ENCODE assay signal across 9 cellular contexts in the genomic region with DNA sequence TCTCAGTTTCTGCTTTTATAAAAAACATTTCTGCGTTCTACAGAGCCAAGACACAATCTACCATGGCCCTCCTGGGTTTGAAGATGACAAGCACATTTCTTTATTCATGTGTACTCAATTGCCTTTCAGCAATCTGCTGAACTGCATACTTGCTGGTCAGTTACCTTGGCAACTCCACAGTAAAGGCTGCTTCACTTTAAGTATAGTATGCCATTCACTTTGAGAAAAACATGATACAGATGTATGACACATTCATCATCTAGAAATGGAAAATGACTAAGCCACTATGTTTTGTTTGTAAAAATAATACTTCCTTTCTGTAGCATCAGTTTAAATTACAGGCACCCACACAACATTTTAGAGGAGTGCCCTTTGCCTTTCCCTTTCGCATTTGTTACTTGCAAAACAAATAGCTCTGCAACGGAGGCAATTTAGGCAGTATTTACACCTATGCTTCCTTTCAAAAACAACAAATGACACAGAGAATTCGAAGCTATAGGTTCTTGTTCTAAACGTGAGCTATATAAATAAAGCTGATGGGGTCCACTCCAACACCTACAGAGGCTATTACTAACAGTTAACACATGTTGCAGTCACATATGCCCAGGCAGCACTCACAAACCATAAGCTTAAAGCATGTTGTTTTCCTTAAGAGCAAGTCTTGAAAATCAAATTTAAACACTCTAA. TPM values are rescaled to one million over a fixed set of nuclear protein-coding genes. Genes with fewer than 3 reads are reported as not detected.
DNase-seq lines count a peak whose midpoint lies in the region; ATAC-seq, FAIRE-seq and TF ChIP-seq lines count a peak whose summit lies in the region.
"Had no signal": no experiment of that assay in that cellular context is flagged by ENCODE, and none has a peak within 500 bp of the region (broad histone marks: within the 10 kb centered on the region; RNA-seq: fewer than 3 reads in every experiment).

No MANE protein-coding gene starts in this region.

- H3K9me2 ChIP-seq in Karpas-422 (replicated peaks; ENCODE audit: insufficient read depth, low read length): no peaks in the 10 kb centered on the region

- H3K4me3 ChIP-seq in Karpas-422 (ENCODE audit: low read length): no peak overlapping the region
- H3K4me3 ChIP-seq in CD8-positive, alpha-beta T cell (ENCODE audit: low read depth, low read length): no peak overlapping the region

- no peaks in the 10 kb centered on the region for H3K4me1 ChIP-seq in Karpas-422 (ENCODE audit: low read length)
- H3K4me1 ChIP-seq in CD8-positive, alpha-beta T cell (ENCODE audit: insufficient read depth, low read length): no peaks in the 10 kb centered on the region

- no peak overlapping the region for H2AFZ ChIP-seq in Karpas-422 (ENCODE audit: low read length)

- H3K4me2 ChIP-seq in Karpas-422 (ENCODE audit: low read depth, low read length, poor library complexity, severe bottlenecking): no peak overlapping the region

- H3K4me1 Mint-ChIP-seq in activated T-helper 1 cell treated with anti-CD3 and anti-CD28 coated beads, Interleukin-12 subunit alpha, Interleukin-12 subunit beta, Interleukin-2, Interleukin-4 antibody, amounts not matched to agents 30 ng/mL and 10 ng/mL and 1 ng/mL, durations not matched to agents 14 hours and 24 hours and 36 hours (ENCODE audit: low read depth): no peaks in the 10 kb centered on the region
- no peaks in the 10 kb centered on the region for H3K4me1 Mint-ChIP-seq in CD8-positive, alpha-beta T cell (ENCODE audit: low read depth)

- H4K20me1 ChIP-seq in Karpas-422 (ENCODE audit: insufficient read depth, low read depth, low read length): no peaks in the 10 kb centered on the region

- no peak overlapping the region for H3K27ac Mint-ChIP-seq in activated T-helper 1 cell treated with anti-CD3 and anti-CD28 coated beads, Interleukin-12 subunit alpha, Interleukin-12 subunit beta, Interleukin-2, Interleukin-4 antibody, amounts not matched to agents 30 ng/mL and 10 ng/mL and 1 ng/mL, durations not matched to agents 14 hours and 24 hours and 36 hours
- no peak overlapping the region for H3K27ac Mint-ChIP-seq in CD8-positive, alpha-beta T cell
- H3K27ac Mint-ChIP-seq: stimulated activated naive B cell treated with anti-CD40 and anti-IgM and Interleukin-4, amounts not matched to agents 10 μg/mL and 1 μg/mL and 100 μg/mL, for 72 hours had no signal

- no peaks in the 10 kb centered on the region for H3K9me3 ChIP-seq in Karpas-422 (ENCODE audit: low read length)
- H3K9me3 ChIP-seq in CD8-positive, alpha-beta T cell (ENCODE audit: low read length): no peaks in the 10 kb centered on the region

- H3K79me2 ChIP-seq in Karpas-422 (ENCODE audit: low read length): no peaks in the 10 kb centered on the region

- H3K27ac ChIP-seq in Karpas-422 (ENCODE audit: low read length): no peak overlapping the region
- no peak overlapping the region for H3K27ac ChIP-seq in CD8-positive, alpha-beta T cell (ENCODE audit: low read depth, low read length)

- no peaks in the 10 kb centered on the region for H3K27me3 ChIP-seq in Karpas-422 (ENCODE audit: low read length)
- H3K27me3 ChIP-seq in CD8-positive, alpha-beta T cell (ENCODE audit: insufficient read depth, low read length): no peaks in the 10 kb centered on the region

- no peaks in the 10 kb centered on the region for H3K36me3 Mint-ChIP-seq in activated T-helper 1 cell treated with anti-CD3 and anti-CD28 coated beads, Interleukin-12 subunit alpha, Interleukin-12 subunit beta, Interleukin-2, Interleukin-4 antibody, amounts not matched to agents 30 ng/mL and 10 ng/mL and 1 ng/mL, durations not matched to agents 14 hours and 24 hours and 36 hours (ENCODE audit: low read depth)
- H3K36me3 Mint-ChIP-seq in CD8-positive, alpha-beta T cell: no peaks in the 10 kb centered on the region

- no peak overlapping the region for H3K4me3 Mint-ChIP-seq in activated T-helper 1 cell treated with anti-CD3 and anti-CD28 coated beads, Interleukin-12 subunit alpha, Interleukin-12 subunit beta, Interleukin-2, Interleukin-4 antibody, amounts not matched to agents 30 ng/mL and 10 ng/mL and 1 ng/mL, durations not matched to agents 14 hours and 24 hours and 36 hours
- no peak overlapping the region for H3K4me3 Mint-ChIP-seq in CD8-positive, alpha-beta T cell
- H3K4me3 Mint-ChIP-seq: stimulated activated naive B cell treated with anti-CD40 and anti-IgM and Interleukin-4, amounts not matched to agents 10 μg/mL and 1 μg/mL and 100 μg/mL, for 72 hours had no signal

- ATAC-seq in HG02759 (IDR thresholded peaks at IDR 0.05; ENCODE audit: unreplicated experiment): peak; percentile 57
- no peak for ATAC-seq in HG03045 (IDR thresholded peaks at IDR 0.05; ENCODE audit: unreplicated experiment)
- ATAC-seq in CD8-positive, alpha-beta T cell: no peak

- intact Hi-C loops in activated T-helper 1 cell treated with anti-CD3 and anti-CD28 coated beads, Interleukin-12 subunit alpha, Interleukin-12 subunit beta, Interleukin-2, Interleukin-4 antibody, amounts not matched to agents 30 ng/mL and 10 ng/mL and 1 ng/mL, durations not matched to agents 14 hours and 24 hours and 36 hours (cut with micrococcal nuclease): loop anchor here (1.0 to 2.0 kb wide), 2 partner anchors 12 to 22 kb away; no protein-coding TSS in a partner anchor
- intact Hi-C loops in CD8-positive, alpha-beta T cell (cut with DNase I, micrococcal nuclease): no loop called here

- no peaks in the 10 kb centered on the region for H3K27me3 Mint-ChIP-seq in activated T-helper 1 cell treated with anti-CD3 and anti-CD28 coated beads, Interleukin-12 subunit alpha, Interleukin-12 subunit beta, Interleukin-2, Interleukin-4 antibody, amounts not matched to agents 30 ng/mL and 10 ng/mL and 1 ng/mL, durations not matched to agents 14 hours and 24 hours and 36 hours (ENCODE audit: insufficient read depth)
- H3K27me3 Mint-ChIP-seq in CD8-positive, alpha-beta T cell (ENCODE audit: low read depth): peaks cover 7% of the 10 kb centered on the region

- no peaks in the 10 kb centered on the region for H3K9me3 Mint-ChIP-seq in activated T-helper 1 cell treated with anti-CD3 and anti-CD28 coated beads, Interleukin-12 subunit alpha, Interleukin-12 subunit beta, Interleukin-2, Interleukin-4 antibody, amounts not matched to agents 30 ng/mL and 10 ng/mL and 1 ng/mL, durations not matched to agents 14 hours and 24 hours and 36 hours
- no peaks in the 10 kb centered on the region for H3K9me3 Mint-ChIP-seq in CD8-positive, alpha-beta T cell
- H3K9me3 Mint-ChIP-seq: stimulated activated naive B cell treated with anti-CD40 and anti-IgM and Interleukin-4, amounts not matched to agents 10 μg/mL and 1 μg/mL and 100 μg/mL, for 72 hours had no signal

- CTCF ChIA-PET in CD8-positive, alpha-beta T cell (lab: Charles Lee): no interaction called here

- POLR2A ChIA-PET in CD8-positive, alpha-beta T cell (lab: Charles Lee): no interaction called here

- DNase-seq in EL: peak; percentile 81
- DNase-seq in RCC 7860 (ENCODE audit: low spot score): peak; percentile 69
- peak; percentile 95 for DNase-seq in iris pigment epithelial cell (ENCODE audit: low read depth)
- no peak for DNase-seq in Karpas-422
- DNase-seq in activated T-helper 1 cell treated with anti-CD3 and anti-CD28 coated beads, Interleukin-12 subunit alpha, Interleukin-12 subunit beta, Interleukin-2, Interleukin-4 antibody, amounts not matched to agents 30 ng/mL and 10 ng/mL and 1 ng/mL, durations not matched to agents 14 hours and 24 hours and 36 hours (ENCODE audit: low spot score): no peak
- DNase-seq in CD8-positive, alpha-beta T cell: no peak
- DNase-seq: stimulated activated naive B cell treated with anti-CD40 and anti-IgM and Interleukin-4, amounts not matched to agents 10 μg/mL and 1 μg/mL and 100 μg/mL, for 72 hours had no signal

- TF ChIP-seq CTCF in CD8-positive, alpha-beta T cell (IDR thresholded peaks at IDR 0.05): no peak

- H3K9ac ChIP-seq in Karpas-422 (ENCODE audit: low read length): no peak overlapping the region

- no peaks in the 10 kb centered on the region for H3K36me3 ChIP-seq in Karpas-422 (ENCODE audit: insufficient read depth, low read length)
- no peaks in the 10 kb centered on the region for H3K36me3 ChIP-seq in CD8-positive, alpha-beta T cell (ENCODE audit: insufficient read depth, low read length)

- peak; percentile 36 for FAIRE-seq in RCC 7860 (lab: Jason Lieb, UNC)

RNA-seq across cellular contexts. Expression of gene SGCE, which starts 23.5 kb away (rescaled TPM):
- 26.4 and 39.8 TPM in 2 replicates for total RNA-seq in Karpas-422 (2014; rRNA removed; shearing (Covaris generic); ENCODE audit: low replicate concordance)
- 0.42 TPM in 1 of 2 replicates, not detected in the other for total RNA-seq in activated T-helper 1 cell treated with anti-CD3 and anti-CD28 coated beads, Interleukin-12 subunit alpha, Interleukin-12 subunit beta, Interleukin-2, Interleukin-4 antibody, amounts not matched to agents 30 ng/mL and 10 ng/mL and 1 ng/mL, durations not matched to agents 14 hours and 24 hours and 36 hours
- under 1 TPM in 1 of 2 experiments, not detected in 1; 0.50 TPM for total RNA-seq in CD8-positive, alpha-beta T cell

Comparison
In these comparisons a context has a peak if more than half of its experiments do, and no peak if none do; other contexts are left out.
1. DNase-seq: peak in EL (single experiment), RCC 7860 (single experiment) and iris pigment epithelial cell (single experiment); none in Karpas-422 (single experiment), activated T-helper 1 cell treated with anti-CD3 and anti-CD28 coated beads, Interleukin-12 subunit alpha, Interleukin-12 subunit beta, Interleukin-2, Interleukin-4 antibody, amounts not matched to agents 30 ng/mL and 10 ng/mL and 1 ng/mL, durations not matched to agents 14 hours and 24 hours and 36 hours (single experiment) and CD8-positive, alpha-beta T cell (0 of 7).
2. RNA of gene SGCE, which starts 23.5 kb away (total RNA-seq): 26.4 to 39.8 TPM in Karpas-422; 0.50 TPM in CD8-positive, alpha-beta T cell and 0.42 TPM in activated T-helper 1 cell treated with anti-CD3 and anti-CD28 coated beads, Interleukin-12 subunit alpha, Interleukin-12 subunit beta, Interleukin-2, Interleukin-4 antibody, amounts not matched to agents 30 ng/mL and 10 ng/mL and 1 ng/mL, durations not matched to agents 14 hours and 24 hours and 36 hours; every median in the first group is over 10 times any median in the second.